Comparison of ENCODE assay signal across 1 cellular context in genomic region chr1:145714524-145715111, GRCh38.
A peak's percentile ranks its signal among the peaks of the same experiment; 100 is the strongest.
TF ChIP-seq lines count a peak whose summit lies in the region.

No MANE protein-coding gene starts in this region.

TF ChIP-seq in HepG2, 621 proteins besides CTCF, POLR2A, EP300 and RAD21 (continued from another document and continues in another):
- TF ChIP-seq, protein P1, sequence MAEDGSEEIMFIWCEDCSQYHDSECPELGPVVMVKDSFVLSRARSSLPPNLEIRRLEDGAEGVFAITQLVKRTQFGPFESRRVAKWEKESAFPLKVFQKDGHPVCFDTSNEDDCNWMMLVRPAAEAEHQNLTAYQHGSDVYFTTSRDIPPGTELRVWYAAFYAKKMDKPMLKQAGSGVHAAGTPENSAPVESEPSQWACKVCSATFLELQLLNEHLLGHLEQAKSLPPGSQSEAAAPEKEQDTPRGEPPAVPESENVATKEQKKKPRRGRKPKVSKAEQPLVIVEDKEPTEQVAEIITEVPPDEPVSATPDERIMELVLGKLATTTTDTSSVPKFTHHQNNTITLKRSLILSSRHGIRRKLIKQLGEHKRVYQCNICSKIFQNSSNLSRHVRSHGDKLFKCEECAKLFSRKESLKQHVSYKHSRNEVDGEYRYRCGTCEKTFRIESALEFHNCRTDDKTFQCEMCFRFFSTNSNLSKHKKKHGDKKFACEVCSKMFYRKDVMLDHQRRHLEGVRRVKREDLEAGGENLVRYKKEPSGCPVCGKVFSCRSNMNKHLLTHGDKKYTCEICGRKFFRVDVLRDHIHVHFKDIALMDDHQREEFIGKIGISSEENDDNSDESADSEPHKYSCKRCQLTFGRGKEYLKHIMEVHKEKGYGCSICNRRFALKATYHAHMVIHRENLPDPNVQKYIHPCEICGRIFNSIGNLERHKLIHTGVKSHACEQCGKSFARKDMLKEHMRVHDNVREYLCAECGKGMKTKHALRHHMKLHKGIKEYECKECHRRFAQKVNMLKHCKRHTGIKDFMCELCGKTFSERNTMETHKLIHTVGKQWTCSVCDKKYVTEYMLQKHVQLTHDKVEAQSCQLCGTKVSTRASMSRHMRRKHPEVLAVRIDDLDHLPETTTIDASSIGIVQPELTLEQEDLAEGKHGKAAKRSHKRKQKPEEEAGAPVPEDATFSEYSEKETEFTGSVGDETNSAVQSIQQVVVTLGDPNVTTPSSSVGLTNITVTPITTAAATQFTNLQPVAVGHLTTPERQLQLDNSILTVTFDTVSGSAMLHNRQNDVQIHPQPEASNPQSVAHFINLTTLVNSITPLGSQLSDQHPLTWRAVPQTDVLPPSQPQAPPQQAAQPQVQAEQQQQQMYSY (CRISPR knock-in tag; IDR thresholded peaks at IDR 0.05), result peak; percentile 27; the same call in 1 of the 2 replicates
- peak; percentile 65; the same call in 1 of the 2 replicates for TF ChIP-seq ZNF335 (CRISPR knock-in tag; IDR thresholded peaks at IDR 0.05)
- TF ChIP-seq AKAP8 (CRISPR knock-in tag; IDR thresholded peaks at IDR 0.05), result no peak
- TF ChIP-seq, protein P2, sequence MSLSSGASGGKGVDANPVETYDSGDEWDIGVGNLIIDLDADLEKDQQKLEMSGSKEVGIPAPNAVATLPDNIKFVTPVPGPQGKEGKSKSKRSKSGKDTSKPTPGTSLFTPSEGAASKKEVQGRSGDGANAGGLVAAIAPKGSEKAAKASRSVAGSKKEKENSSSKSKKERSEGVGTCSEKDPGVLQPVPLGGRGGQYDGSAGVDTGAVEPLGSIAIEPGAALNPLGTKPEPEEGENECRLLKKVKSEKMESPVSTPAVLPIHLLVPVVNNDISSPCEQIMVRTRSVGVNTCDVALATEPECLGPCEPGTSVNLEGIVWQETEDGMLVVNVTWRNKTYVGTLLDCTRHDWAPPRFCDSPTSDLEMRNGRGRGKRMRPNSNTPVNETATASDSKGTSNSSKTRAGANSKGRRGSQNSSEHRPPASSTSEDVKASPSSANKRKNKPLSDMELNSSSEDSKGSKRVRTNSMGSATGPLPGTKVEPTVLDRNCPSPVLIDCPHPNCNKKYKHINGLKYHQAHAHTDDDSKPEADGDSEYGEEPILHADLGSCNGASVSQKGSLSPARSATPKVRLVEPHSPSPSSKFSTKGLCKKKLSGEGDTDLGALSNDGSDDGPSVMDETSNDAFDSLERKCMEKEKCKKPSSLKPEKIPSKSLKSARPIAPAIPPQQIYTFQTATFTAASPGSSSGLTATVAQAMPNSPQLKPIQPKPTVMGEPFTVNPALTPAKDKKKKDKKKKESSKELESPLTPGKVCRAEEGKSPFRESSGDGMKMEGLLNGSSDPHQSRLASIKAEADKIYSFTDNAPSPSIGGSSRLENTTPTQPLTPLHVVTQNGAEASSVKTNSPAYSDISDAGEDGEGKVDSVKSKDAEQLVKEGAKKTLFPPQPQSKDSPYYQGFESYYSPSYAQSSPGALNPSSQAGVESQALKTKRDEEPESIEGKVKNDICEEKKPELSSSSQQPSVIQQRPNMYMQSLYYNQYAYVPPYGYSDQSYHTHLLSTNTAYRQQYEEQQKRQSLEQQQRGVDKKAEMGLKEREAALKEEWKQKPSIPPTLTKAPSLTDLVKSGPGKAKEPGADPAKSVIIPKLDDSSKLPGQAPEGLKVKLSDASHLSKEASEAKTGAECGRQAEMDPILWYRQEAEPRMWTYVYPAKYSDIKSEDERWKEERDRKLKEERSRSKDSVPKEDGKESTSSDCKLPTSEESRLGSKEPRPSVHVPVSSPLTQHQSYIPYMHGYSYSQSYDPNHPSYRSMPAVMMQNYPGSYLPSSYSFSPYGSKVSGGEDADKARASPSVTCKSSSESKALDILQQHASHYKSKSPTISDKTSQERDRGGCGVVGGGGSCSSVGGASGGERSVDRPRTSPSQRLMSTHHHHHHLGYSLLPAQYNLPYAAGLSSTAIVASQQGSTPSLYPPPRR (CRISPR knock-in tag; IDR thresholded peaks at IDR 0.05; ENCODE audit: borderline replicate concordance), result peak; percentile 56; the same call in 1 of the 2 replicates
- no peak for TF ChIP-seq ZUFSP (CRISPR knock-in tag; IDR thresholded peaks at IDR 0.05; ENCODE audit: borderline replicate concordance)
- TF ChIP-seq HMGA1 (CRISPR knock-in tag; conservative IDR thresholded peaks at IDR 0.05), result no peak
- no peak for TF ChIP-seq SRSF1 (optimal IDR thresholded peaks at IDR 0.05; ENCODE audit: low read depth, low read length)
- TF ChIP-seq, protein P3, sequence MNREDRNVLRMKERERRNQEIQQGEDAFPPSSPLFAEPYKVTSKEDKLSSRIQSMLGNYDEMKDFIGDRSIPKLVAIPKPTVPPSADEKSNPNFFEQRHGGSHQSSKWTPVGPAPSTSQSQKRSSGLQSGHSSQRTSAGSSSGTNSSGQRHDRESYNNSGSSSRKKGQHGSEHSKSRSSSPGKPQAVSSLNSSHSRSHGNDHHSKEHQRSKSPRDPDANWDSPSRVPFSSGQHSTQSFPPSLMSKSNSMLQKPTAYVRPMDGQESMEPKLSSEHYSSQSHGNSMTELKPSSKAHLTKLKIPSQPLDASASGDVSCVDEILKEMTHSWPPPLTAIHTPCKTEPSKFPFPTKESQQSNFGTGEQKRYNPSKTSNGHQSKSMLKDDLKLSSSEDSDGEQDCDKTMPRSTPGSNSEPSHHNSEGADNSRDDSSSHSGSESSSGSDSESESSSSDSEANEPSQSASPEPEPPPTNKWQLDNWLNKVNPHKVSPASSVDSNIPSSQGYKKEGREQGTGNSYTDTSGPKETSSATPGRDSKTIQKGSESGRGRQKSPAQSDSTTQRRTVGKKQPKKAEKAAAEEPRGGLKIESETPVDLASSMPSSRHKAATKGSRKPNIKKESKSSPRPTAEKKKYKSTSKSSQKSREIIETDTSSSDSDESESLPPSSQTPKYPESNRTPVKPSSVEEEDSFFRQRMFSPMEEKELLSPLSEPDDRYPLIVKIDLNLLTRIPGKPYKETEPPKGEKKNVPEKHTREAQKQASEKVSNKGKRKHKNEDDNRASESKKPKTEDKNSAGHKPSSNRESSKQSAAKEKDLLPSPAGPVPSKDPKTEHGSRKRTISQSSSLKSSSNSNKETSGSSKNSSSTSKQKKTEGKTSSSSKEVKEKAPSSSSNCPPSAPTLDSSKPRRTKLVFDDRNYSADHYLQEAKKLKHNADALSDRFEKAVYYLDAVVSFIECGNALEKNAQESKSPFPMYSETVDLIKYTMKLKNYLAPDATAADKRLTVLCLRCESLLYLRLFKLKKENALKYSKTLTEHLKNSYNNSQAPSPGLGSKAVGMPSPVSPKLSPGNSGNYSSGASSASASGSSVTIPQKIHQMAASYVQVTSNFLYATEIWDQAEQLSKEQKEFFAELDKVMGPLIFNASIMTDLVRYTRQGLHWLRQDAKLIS (CRISPR knock-in tag; IDR thresholded peaks at IDR 0.05), result no peak
- peak; percentile 59 for TF ChIP-seq POLR2AphosphoS5 (IDR thresholded peaks at IDR 0.05; ENCODE audit: low read depth, low read length)
- TF ChIP-seq RBFOX2 (IDR thresholded peaks at IDR 0.05; ENCODE audit: low read depth, low read length), result no peak
- TF ChIP-seq FOXP1 (IDR thresholded peaks at IDR 0.05), result no peak
- peak; percentile 18; the same call in 1 of the 2 replicates for TF ChIP-seq FOXP1 (CRISPR knock-in tag; IDR thresholded peaks at IDR 0.05)
- TF ChIP-seq SALL2 (CRISPR knock-in tag; IDR thresholded peaks at IDR 0.05), result no peak
- TF ChIP-seq HOMEZ (CRISPR knock-in tag; IDR thresholded peaks at IDR 0.05; ENCODE audit: low read depth), result peak; percentile 59
- TF ChIP-seq MIER3 (CRISPR knock-in tag; IDR thresholded peaks at IDR 0.05; ENCODE audit: borderline replicate concordance), result no peak
- TF ChIP-seq RFXANK (CRISPR knock-in tag; IDR thresholded peaks at IDR 0.05), result no peak
- TF ChIP-seq, protein P4, sequence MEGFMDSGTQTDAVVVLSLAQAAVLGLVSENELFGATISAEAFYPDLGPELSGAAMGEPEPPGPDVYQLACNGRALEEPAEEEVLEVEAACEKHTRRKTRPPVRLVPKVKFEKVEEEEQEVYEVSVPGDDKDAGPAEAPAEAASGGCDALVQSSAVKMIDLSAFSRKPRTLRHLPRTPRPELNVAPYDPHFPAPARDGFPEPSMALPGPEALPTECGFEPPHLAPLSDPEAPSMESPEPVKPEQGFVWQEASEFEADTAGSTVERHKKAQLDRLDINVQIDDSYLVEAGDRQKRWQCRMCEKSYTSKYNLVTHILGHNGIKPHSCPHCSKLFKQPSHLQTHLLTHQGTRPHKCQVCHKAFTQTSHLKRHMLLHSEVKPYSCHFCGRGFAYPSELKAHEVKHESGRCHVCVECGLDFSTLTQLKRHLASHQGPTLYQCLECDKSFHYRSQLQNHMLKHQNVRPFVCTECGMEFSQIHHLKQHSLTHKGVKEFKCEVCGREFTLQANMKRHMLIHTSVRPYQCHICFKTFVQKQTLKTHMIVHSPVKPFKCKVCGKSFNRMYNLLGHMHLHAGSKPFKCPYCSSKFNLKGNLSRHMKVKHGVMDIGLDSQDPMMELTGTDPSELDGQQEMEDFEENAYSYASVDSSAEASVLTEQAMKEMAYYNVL (CRISPR knock-in tag; IDR thresholded peaks at IDR 0.05; ENCODE audit: borderline replicate concordance), result peak; percentile 30; the same call in 1 of the 2 replicates
- TF ChIP-seq FOXM1 (CRISPR knock-in tag; IDR thresholded peaks at IDR 0.05), result no peak
- TF ChIP-seq THAP7 (CRISPR knock-in tag; IDR thresholded peaks at IDR 0.05), result peak; percentile 69; the same call in 1 of the 2 replicates
- TF ChIP-seq JDP2 (CRISPR knock-in tag; IDR thresholded peaks at IDR 0.05; ENCODE audit: borderline replicate concordance), result no peak
- no peak for TF ChIP-seq ZNF329 (CRISPR knock-in tag; IDR thresholded peaks at IDR 0.05; ENCODE audit: low read depth)
- TF ChIP-seq ZNF772 (CRISPR knock-in tag; IDR thresholded peaks at IDR 0.05), result 0 out of 2 replicates have a peak, but pooled peaks have one; percentile 50
- TF ChIP-seq ZNF879 (CRISPR knock-in tag; IDR thresholded peaks at IDR 0.05), result peak; percentile 71; the same call in 1 of the 2 replicates
- TF ChIP-seq TAF1 (CRISPR knock-in tag; IDR thresholded peaks at IDR 0.05), result no peak; the same call in 1 of the 2 replicates
- no peak for TF ChIP-seq ISL2 (CRISPR knock-in tag; IDR thresholded peaks at IDR 0.05)
- TF ChIP-seq JUND (CRISPR knock-in tag; IDR thresholded peaks at IDR 0.05), result no peak
- no peak for TF ChIP-seq SSRP1 (CRISPR knock-in tag; IDR thresholded peaks at IDR 0.05)
- TF ChIP-seq SOX13 (IDR thresholded peaks at IDR 0.05), result no peak
- peak in 1 of 2 experiments; percentile 67; a peak in 2 of 4 replicates for TF ChIP-seq SOX13 (CRISPR knock-in tag; conservative IDR thresholded peaks at IDR 0.05 in 1 of 2, IDR thresholded peaks at IDR 0.05 in 1 of 2)
- no peak for TF ChIP-seq U2AF2 (IDR thresholded peaks at IDR 0.05; ENCODE audit: low read depth, low read length)
- no peak for TF ChIP-seq ZNF777 (CRISPR knock-in tag; IDR thresholded peaks at IDR 0.05)
- no peak for TF ChIP-seq JUNB (CRISPR knock-in tag; IDR thresholded peaks at IDR 0.05; ENCODE audit: borderline replicate concordance)
- TF ChIP-seq NFIB (CRISPR knock-in tag; IDR thresholded peaks at IDR 0.05; ENCODE audit: borderline replicate concordance), result no peak
- peak; percentile 18; the same call in 1 of the 2 replicates for TF ChIP-seq STAG1 (CRISPR knock-in tag; IDR thresholded peaks at IDR 0.05)
- no peak for TF ChIP-seq NBN (conservative IDR thresholded peaks at IDR 0.05)
